21 cellular contexts compared by ENCODE assay signal in the genomic region with DNA sequence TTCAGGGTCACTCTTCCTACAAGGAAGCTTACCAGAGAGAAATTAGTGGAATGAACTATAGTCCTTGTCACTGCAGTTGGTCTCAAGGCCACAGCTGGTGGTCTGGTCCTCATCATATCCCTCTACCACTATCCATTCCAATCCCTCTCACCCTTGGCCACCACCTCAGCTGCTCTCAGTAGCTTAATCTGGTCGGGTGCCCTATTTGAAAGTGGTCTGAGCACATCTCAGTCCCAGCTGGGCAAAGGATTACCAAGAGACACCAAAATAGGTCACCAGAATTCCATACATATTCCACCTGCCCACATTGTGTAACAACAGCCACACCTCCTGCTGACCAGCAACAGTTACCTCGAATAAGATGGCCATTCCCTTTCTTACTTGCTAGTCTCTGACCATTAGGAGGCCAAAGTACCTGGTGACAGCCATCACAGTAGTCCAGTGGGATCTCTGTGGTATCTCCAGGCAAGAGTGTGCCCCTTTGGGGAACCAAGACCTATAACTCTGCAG. TPM values are rescaled to one million over a fixed set of nuclear protein-coding genes. Genes with fewer than 3 reads are reported as not detected.
DNase-seq lines count a peak whose midpoint lies in the region; ATAC-seq, FAIRE-seq and TF ChIP-seq lines count a peak whose summit lies in the region.
"Had no signal": no experiment of that assay in that cellular context is flagged by ENCODE, and none has a peak within 500 bp of the region (broad histone marks: within the 10 kb centered on the region; RNA-seq: fewer than 3 reads in every experiment).

No MANE protein-coding gene starts in this region.

- no peak for FAIRE-seq in HepG2 (lab: Jason Lieb, UNC)
- FAIRE-seq: GM12892, GM19239, urothelium cell line had no signal

- H3K36me3 ChIP-seq in HepG2 (replicated peaks in 1 of 2; ENCODE audit: control insufficient read depth in 1 of 2, insufficient read depth in 2 of 2, low read length in 2 of 2) (no peaks in the 10 kb centered on the region), right lobe of liver (no peaks in the 10 kb centered on the region), Panc1 (ENCODE audit: control insufficient read depth, insufficient read depth, low read length) (no peaks in the 10 kb centered on the region; the same call in 1 of the 2 replicates), left ventricle myocardium inferior (no peaks in the 10 kb centered on the region)
- H3K36me3 ChIP-seq: ascending aorta had no signal

- no peak overlapping the region for H3K4me3 Mint-ChIP-seq in effector memory CD8-positive, alpha-beta T cell

- peaks cover 3 to 9% of the 10 kb centered on the region in 2 donors for H3K9me3 Mint-ChIP-seq in effector memory CD8-positive, alpha-beta T cell

- H3K27me3 ChIP-seq in HepG2 (ENCODE audit: control insufficient read depth in 1 of 2, insufficient read depth in 2 of 2, low read length in 2 of 2) (no peaks in the 10 kb centered on the region; a peak in 1 of 5 replicates), right lobe of liver (no peaks in the 10 kb centered on the region), Panc1 (ENCODE audit: control insufficient read depth, insufficient read depth, low read length) (no peaks in the 10 kb centered on the region), left ventricle myocardium inferior (ENCODE audit: low read depth) (peaks cover 8% of the 10 kb centered on the region)
- H3K27me3 ChIP-seq: ascending aorta had no signal

- H3K27ac ChIP-seq in HepG2 (ENCODE audit: extremely low read length, insufficient read depth, low read length) (no peak overlapping the region), right lobe of liver (no peak overlapping the region), Panc1 (ENCODE audit: low read length) (peak overlapping the region; percentile 30; the same call in 1 of the 2 replicates), left ventricle myocardium inferior (replicated peaks) (no peak overlapping the region)
- H3K27ac ChIP-seq: ascending aorta had no signal

- no peak overlapping the region for H2AFZ ChIP-seq in HepG2 (ENCODE audit: low read length)

- 10% methylated on average over 1 of the region's 2 CpGs for WGBS in HepG2 (ENCODE audit: low lambda C conversion rate)
- WGBS in right lobe of liver (ENCODE audit: insufficient coverage, low coverage, low lambda C conversion rate, missing lambda C conversion rate), result 14% methylated on average over 1 of the region's 2 CpGs

- peak overlapping the region; percentile 28 for H3K4me2 ChIP-seq in HepG2 (ENCODE audit: low read depth, low read length)

- H3K4me1 Mint-ChIP-seq in effector memory CD8-positive, alpha-beta T cell (ENCODE audit: low read depth in 2 of 2), result peaks cover 24% of the 10 kb centered on the region in 2 donors

- H3K4me3 ChIP-seq in HepG2 (replicated peaks in 1 of 3; ENCODE audit: insufficient read depth in 1 of 3, low read depth in 2 of 3, low read length in 3 of 3) (no peak overlapping the region), right lobe of liver (no peak overlapping the region), Panc1 (ENCODE audit: low read depth in 2 of 2, low read length in 2 of 2) (no peak overlapping the region), left ventricle myocardium inferior (no peak overlapping the region)
- H3K4me3 ChIP-seq: ascending aorta had no signal

- intact Hi-C loops in HepG2 (cut with micrococcal nuclease; ENCODE audit: unreplicated experiment), result no loop called here
- intact Hi-C loops in right lobe of liver (cut with DNase I), result no loop called here
- intact Hi-C loops in Panc1 (cut with micrococcal nuclease; ENCODE audit: unreplicated experiment), result no loop called here
- intact Hi-C loops in left ventricle myocardium inferior (cut with micrococcal nuclease), result no loop called here

- in situ Hi-C loops in HepG2 (cut with HindIII; ENCODE audit: extremely low pct_ligation_motif_present, low pct_unique_long_range_greater_than_20kb), result no loop called here
- in situ Hi-C loops in Panc1 (cut with HindIII; ENCODE audit: low pct_unique_long_range_greater_than_20kb, low sequenced_read_pairs), result no loop called here

- H3K79me2 ChIP-seq in HepG2 (ENCODE audit: insufficient read depth, low read length), result peaks cover 12% of the 10 kb centered on the region

- H4K20me1 ChIP-seq in HepG2 (ENCODE audit: insufficient read depth, low read length), result no peaks in the 10 kb centered on the region

- H3K27me3 Mint-ChIP-seq in effector memory CD8-positive, alpha-beta T cell, result no peaks in the 10 kb centered on the region

- TF ChIP-seq CTCF in HepG2 (CRISPR knock-in tag; IDR thresholded peaks at IDR 0.05) (no peak), right lobe of liver (IDR thresholded peaks at IDR 0.05) (no peak), Panc1 (IDR thresholded peaks at IDR 0.05) (no peak), left ventricle myocardium inferior (IDR thresholded peaks at IDR 0.05; ENCODE audit: borderline replicate concordance) (no peak)

- no peaks in the 10 kb centered on the region for H3K9me3 ChIP-seq in HepG2 (ENCODE audit: low read length)
- no peaks in the 10 kb centered on the region for H3K9me3 ChIP-seq in right lobe of liver
- H3K9me3 ChIP-seq in Panc1 (ENCODE audit: control insufficient read depth, insufficient read depth, low read depth, low read length), result no peaks in the 10 kb centered on the region
- H3K9me3 ChIP-seq in left ventricle myocardium inferior (replicated peaks), result no peaks in the 10 kb centered on the region
- H3K9me3 ChIP-seq: ascending aorta had no signal

- BruUV-seq in HepG2 (replicated peaks; lab: Mats Ljungman, UMichigan) (no TSS peak), Panc1 (replicated peaks; lab: Mats Ljungman, UMichigan) (no TSS peak)

- no peak for TF ChIP-seq RAD21 in HepG2 (CRISPR knock-in tag; IDR thresholded peaks at IDR 0.05)

- H3K9ac ChIP-seq in HepG2 (ENCODE audit: insufficient read depth, low read depth, low read length), result no peak overlapping the region

- CTCF ChIA-PET in HepG2 (lab: Yijun Ruan, JAX; ENCODE audit: low intra/inter-chr PET ratio, low total read pairs) (no interaction called here), Panc1 (lab: Charles Lee) (interaction anchor here (1.0 kb wide), 1 partner anchor 95 kb away, joined by 10 read pairs; no protein-coding TSS in a partner anchor)

- POLR2A ChIA-PET in HepG2 (lab: Yijun Ruan, JAX), result no interaction called here
- POLR2A ChIA-PET in Panc1 (lab: Charles Lee), result no interaction called here

- ATAC-seq in HepG2 (no peak), right lobe of liver (no peak), Panc1 (no peak), HG02973 (IDR thresholded peaks at IDR 0.05; ENCODE audit: unreplicated experiment) (no peak)
- no peak for ATAC-seq in effector memory CD8-positive, alpha-beta T cell (replicated peaks)
- ATAC-seq: left cardiac atrium, Right ventricle myocardium inferior, sciatic nerve had no signal

- DNase-seq in HepG2 (ENCODE audit: low spot score), result no peak
- DNase-seq in right lobe of liver, result no peak
- DNase-seq in Panc1 (ENCODE audit: low read depth, low spot score), result no peak
- no peak for DNase-seq in effector memory CD8-positive, alpha-beta T cell
- no peak for DNase-seq in GM19240 (ENCODE audit: insufficient read length, low spot score)
- no peak for DNase-seq in left ventricle myocardium inferior
- DNase-seq: caudate nucleus, DMS79 treated with DMSO at 0.1 percent for 48 hours, left cardiac atrium, NCI-H1105 treated with DMSO at 0.1 percent for 48 hours, NCI-H2081, NCI-H345, NCI-H82, posterior cingulate gyrus had no signal

- no peak for TF ChIP-seq POLR2A in HepG2 (IDR thresholded peaks at IDR 0.05; ENCODE audit: insufficient read depth in 1 of 2, low read depth in 2 of 2, low read length in 2 of 2)
- no peak for TF ChIP-seq POLR2A in right lobe of liver (IDR thresholded peaks at IDR 0.05)

- peaks cover 66% of the 10 kb centered on the region for H3K4me1 ChIP-seq in HepG2 (ENCODE audit: insufficient read depth, low read length)
- H3K4me1 ChIP-seq in right lobe of liver, result peaks cover 0 to 3% (median 0%) of the 10 kb centered on the region in 4 donors
- H3K4me1 ChIP-seq in Panc1 (ENCODE audit: control insufficient read depth, insufficient read depth, low read length), result peaks cover 12% of the 10 kb centered on the region
- peaks cover 26% of the 10 kb centered on the region for H3K4me1 ChIP-seq in left ventricle myocardium inferior

- peaks cover 34% of the 10 kb centered on the region for H3K36me3 Mint-ChIP-seq in effector memory CD8-positive, alpha-beta T cell (ENCODE audit: insufficient read depth)

- peak overlapping the region; percentile 97 to 100 for H3K27ac Mint-ChIP-seq in effector memory CD8-positive, alpha-beta T cell

- TF ChIP-seq EP300 in HepG2 (IDR thresholded peaks at IDR 0.05; ENCODE audit: low read depth in 2 of 2, low read length in 2 of 2), result no peak
- no peak for TF ChIP-seq EP300 in HepG2 (CRISPR knock-in tag; IDR thresholded peaks at IDR 0.05; ENCODE audit: borderline replicate concordance)

TF ChIP-seq in HepG2, 621 proteins besides CTCF, POLR2A, EP300 and RAD21 (continues in another document):
- TF ChIP-seq LCORL (IDR thresholded peaks at IDR 0.05) (no peak), LCORL (CRISPR knock-in tag; IDR thresholded peaks at IDR 0.05) (peak; percentile 14; the same call in 1 of the 2 replicates)

RNA-seq across cellular contexts. Expression of gene ZC3HAV1, which starts 3.3 kb away (rescaled TPM):
- total RNA-seq in HepG2 (2016; rRNA removed; fragmentation: Illumina TruSeq; extraction: Trizol), result 23.7 and 33.5 TPM in 2 replicates
- total RNA-seq in HepG2 (2016; cell fraction: cytosol; rRNA removed; fragmentation: Illumina TruSeq; extraction: Trizol; ENCODE audit: low read depth), result 3.5 and 4.3 TPM in 2 replicates
- total RNA-seq in HepG2 (2016; cell fraction: insoluble cytoplasmic fraction; rRNA removed; fragmentation: Illumina TruSeq; extraction: Trizol), result 22.9 and 29.8 TPM in 2 replicates
- total RNA-seq in HepG2 (2016; cell fraction: membrane; rRNA removed; fragmentation: Illumina TruSeq; extraction: Trizol), result 9.5 and 10.0 TPM in 2 replicates
- total RNA-seq in HepG2 (2016; cell fraction: nucleus; rRNA removed; fragmentation: Illumina TruSeq; extraction: Trizol), result 19.8 and 20.1 TPM in 2 replicates
- polyA plus RNA-seq in HepG2 (2011; rRNA removed), result 12.7 and 13.7 TPM in 2 replicates
- polyA plus RNA-seq in HepG2 (2011; cell fraction: cytosol; rRNA removed), result 6.8 and 12.0 TPM in 2 replicates
- 5.7 and 7.7 TPM in 2 replicates for polyA plus RNA-seq in HepG2 (2011; cell fraction: nucleus; rRNA removed)
- polyA plus RNA-seq in HepG2 (2012), result 9.0 and 9.1 TPM in 2 replicates
- polyA plus RNA-seq in HepG2 (2016; cell fraction: cytosol; fragmentation: Illumina TruSeq; extraction: Trizol; ENCODE audit: low read depth), result 0.80 and 0.85 TPM in 2 replicates
- 25.7 and 27.7 TPM in 2 replicates for polyA plus RNA-seq in HepG2 (2016; cell fraction: insoluble cytoplasmic fraction; fragmentation: Illumina TruSeq; extraction: Trizol; ENCODE audit: low read depth)
- polyA plus RNA-seq in HepG2 (2016; cell fraction: membrane; fragmentation: Illumina TruSeq; extraction: Trizol; ENCODE audit: low read depth), result 2.5 and 2.7 TPM in 2 replicates
- polyA plus RNA-seq in HepG2 (2016; cell fraction: nucleus; fragmentation: Illumina TruSeq; extraction: Trizol; ENCODE audit: insufficient read depth, low read depth), result 17.5 and 18.1 TPM in 2 replicates
- polyA minus RNA-seq in HepG2 (2011; rRNA and poly(A)+ RNA removed; ENCODE audit: low replicate concordance), result 30.1 and 55.4 TPM in 2 replicates
- polyA minus RNA-seq in HepG2 (2011; cell fraction: cytosol; rRNA and poly(A)+ RNA removed), result 18.6 and 25.6 TPM in 2 replicates
- polyA minus RNA-seq in HepG2 (2011; cell fraction: nucleus; rRNA and poly(A)+ RNA removed), result 17.3 and 24.6 TPM in 2 replicates
- total RNA-seq in right lobe of liver, result 10 to 100 TPM; 12.3 to 20.6 (median 17.7) TPM
- total RNA-seq in Panc1 (2021; ENCODE audit: unreplicated experiment), result 47.1 TPM
- polyA plus RNA-seq in Panc1 (2012; ENCODE audit: insufficient read length), result 18.0 TPM
- total RNA-seq in left ventricle myocardium inferior, result 6.8 TPM
